In genomic region chr1:93051961-93052360, GRCh38 we compare ENCODE assay signal across 1 cellular context.
TF ChIP-seq lines count a peak whose summit lies in the region.

No MANE protein-coding gene starts in this region.

TF ChIP-seq in K562, 482 proteins besides CTCF, POLR2A, EP300 and RAD21 (continued from another document):
- TF ChIP-seq ZNF592 (IDR thresholded peaks at IDR 0.05) (no peak), TRIM24 (IDR thresholded peaks at IDR 0.05) (0 out of 4 replicates have a peak, but pooled peaks of 1 of the 2 experiments have one; percentile 36), EP400 (IDR thresholded peaks at IDR 0.05) (no peak), JUND (IDR thresholded peaks at IDR 0.05; ENCODE audit: borderline replicate concordance, low read depth, low read length) (no peak), JUND (tag; IDR thresholded peaks at IDR 0.05; ENCODE audit: borderline replicate concordance, low read depth, low read length) (0 out of 3 replicates have a peak, but pooled peaks have one; percentile 13), ZMIZ1 (IDR thresholded peaks at IDR 0.05; ENCODE audit: low read depth in 2 of 2, low read length in 2 of 2) (no peak), CBX3 (IDR thresholded peaks at IDR 0.05; ENCODE audit: borderline replicate concordance in 1 of 2, low read length in 2 of 2) (0 out of 3 replicates have a peak, but pooled peaks of 1 of the 2 experiments have one; percentile 39), ARID3B (CRISPR knock-in tag; IDR thresholded peaks at IDR 0.05; ENCODE audit: borderline replicate concordance) (no peak), NFIC (IDR thresholded peaks at IDR 0.05) (peak; percentile 86), USF2 (CRISPR knock-in tag; IDR thresholded peaks at IDR 0.05) (no peak), KLF16 (IDR thresholded peaks at IDR 0.05) (no peak), TEAD4 (IDR thresholded peaks at IDR 0.05; ENCODE audit: low read length) (peak; percentile 57), TEAD4 (CRISPR knock-in tag; IDR thresholded peaks at IDR 0.05; ENCODE audit: borderline replicate concordance) (no peak), MEIS2 (IDR thresholded peaks at IDR 0.05; ENCODE audit: partially characterized antibody) (peak; percentile 55), NCOR1 (IDR thresholded peaks at IDR 0.05) (peak; percentile 55), ZNF280A (IDR thresholded peaks at IDR 0.05; ENCODE audit: low read depth, partially characterized antibody) (no peak), CBFA2T2 (conservative IDR thresholded peaks at IDR 0.05) (peak; percentile 71), PBX2 (CRISPR knock-in tag; IDR thresholded peaks at IDR 0.05; ENCODE audit: low read depth) (no peak), PBX2 (tag; conservative IDR thresholded peaks at IDR 0.05; ENCODE audit: low read depth) (peak; percentile 50; the same call in 1 of the 2 replicates), ATF3 (IDR thresholded peaks at IDR 0.05) (0 out of 2 replicates have a peak, but pooled peaks have one; percentile 8), ATF3 (CRISPR knock-in tag; conservative IDR thresholded peaks at IDR 0.05) (no peak), TCF3 (CRISPR knock-in tag; IDR thresholded peaks at IDR 0.05) (peak; percentile 57; the same call in 1 of the 2 replicates)
